1 cellular context compared by ENCODE assay signal in the genomic region with DNA sequence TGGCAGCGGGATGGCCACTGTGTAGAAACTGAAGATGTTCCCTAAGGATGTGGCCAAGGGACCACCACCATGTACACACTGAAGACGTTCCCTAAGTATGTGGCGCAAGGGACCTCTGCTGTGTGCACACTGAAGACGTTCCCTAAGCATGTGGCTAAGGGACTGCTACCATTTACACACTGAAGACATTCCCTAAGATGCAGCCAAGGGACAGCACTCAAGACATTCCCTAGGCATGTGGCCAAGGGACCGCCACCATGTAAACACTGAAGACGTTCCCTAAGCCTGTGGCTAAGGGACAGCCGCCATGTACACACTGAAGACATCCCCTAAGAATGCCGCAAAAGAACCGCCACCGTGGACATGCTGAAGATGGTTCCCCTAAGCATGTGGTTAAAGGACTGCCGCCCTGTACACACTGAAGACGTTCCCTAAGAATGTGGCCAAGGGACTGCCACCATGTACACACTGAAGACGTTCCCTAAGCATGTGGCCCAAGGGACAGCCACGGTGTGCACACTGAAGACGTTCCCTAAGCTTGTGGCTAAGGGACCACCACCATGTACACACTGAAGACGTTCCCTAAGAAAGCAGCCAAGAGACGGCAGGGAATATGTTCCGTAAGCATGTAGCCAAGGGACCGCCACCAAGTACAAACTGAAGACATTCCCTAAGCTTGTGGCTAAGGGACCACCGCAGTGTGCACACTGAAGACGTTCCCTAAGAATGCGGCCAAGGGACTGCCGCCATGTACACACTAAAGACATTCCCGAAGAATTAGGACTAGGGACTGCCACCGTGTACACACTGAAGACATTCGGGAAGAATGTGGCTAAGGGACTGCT.
A peak's percentile ranks its signal among the peaks of the same experiment; 100 is the strongest.
TF ChIP-seq lines count a peak whose summit lies in the region.

No MANE protein-coding gene starts in this region.

TF ChIP-seq in K562, 482 proteins besides CTCF, POLR2A, EP300 and RAD21 (continued from another document):
- TF ChIP-seq ZBTB40 (IDR thresholded peaks at IDR 0.05) (peak; percentile 23; the same call in 1 of the 2 replicates), ZBTB40 (CRISPR knock-in tag; IDR thresholded peaks at IDR 0.05) (no peak), PHF8 (IDR thresholded peaks at IDR 0.05; ENCODE audit: borderline replicate concordance, low read length) (peak; percentile 40; the same call in 1 of the 2 replicates), E2F8 (IDR thresholded peaks at IDR 0.05; ENCODE audit: low read depth, partially characterized antibody) (peak; percentile 11), PPARD (CRISPR knock-in tag; IDR thresholded peaks at IDR 0.05) (no peak), GABPB1 (CRISPR knock-in tag; IDR thresholded peaks at IDR 0.05) (peak; percentile 67), NFYB (IDR thresholded peaks at IDR 0.05; ENCODE audit: extremely low read depth, insufficient read length) (no peak)
- TF ChIP-seq, protein P1, sequence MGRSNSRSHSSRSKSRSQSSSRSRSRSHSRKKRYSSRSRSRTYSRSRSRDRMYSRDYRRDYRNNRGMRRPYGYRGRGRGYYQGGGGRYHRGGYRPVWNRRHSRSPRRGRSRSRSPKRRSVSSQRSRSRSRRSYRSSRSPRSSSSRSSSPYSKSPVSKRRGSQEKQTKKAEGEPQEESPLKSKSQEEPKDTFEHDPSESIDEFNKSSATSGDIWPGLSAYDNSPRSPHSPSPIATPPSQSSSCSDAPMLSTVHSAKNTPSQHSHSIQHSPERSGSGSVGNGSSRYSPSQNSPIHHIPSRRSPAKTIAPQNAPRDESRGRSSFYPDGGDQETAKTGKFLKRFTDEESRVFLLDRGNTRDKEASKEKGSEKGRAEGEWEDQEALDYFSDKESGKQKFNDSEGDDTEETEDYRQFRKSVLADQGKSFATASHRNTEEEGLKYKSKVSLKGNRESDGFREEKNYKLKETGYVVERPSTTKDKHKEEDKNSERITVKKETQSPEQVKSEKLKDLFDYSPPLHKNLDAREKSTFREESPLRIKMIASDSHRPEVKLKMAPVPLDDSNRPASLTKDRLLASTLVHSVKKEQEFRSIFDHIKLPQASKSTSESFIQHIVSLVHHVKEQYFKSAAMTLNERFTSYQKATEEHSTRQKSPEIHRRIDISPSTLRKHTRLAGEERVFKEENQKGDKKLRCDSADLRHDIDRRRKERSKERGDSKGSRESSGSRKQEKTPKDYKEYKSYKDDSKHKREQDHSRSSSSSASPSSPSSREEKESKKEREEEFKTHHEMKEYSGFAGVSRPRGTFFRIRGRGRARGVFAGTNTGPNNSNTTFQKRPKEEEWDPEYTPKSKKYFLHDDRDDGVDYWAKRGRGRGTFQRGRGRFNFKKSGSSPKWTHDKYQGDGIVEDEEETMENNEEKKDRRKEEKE (IDR thresholded peaks at IDR 0.05; ENCODE audit: borderline replicate concordance in 1 of 2, control insufficient read depth in 1 of 2, low read depth in 2 of 2, low read length in 1 of 2): no peak
